In genomic region chr9:129572517-129572916, GRCh38 we compare ENCODE assay signal across 25 cellular contexts. TPM values are rescaled to one million over a fixed set of nuclear protein-coding genes. Genes with fewer than 3 reads are reported as not detected.
"Had no signal": no experiment of that assay in that cellular context is flagged by ENCODE, and none has a peak within 500 bp of the region (broad histone marks: within the 10 kb centered on the region; RNA-seq: fewer than 3 reads in every experiment).

No MANE protein-coding gene starts in this region.

- H3K9me3 ChIP-seq: testis, upper lobe of left lung had no signal

- H3K27ac Mint-ChIP-seq: activated CD4-positive, alpha-beta T cell treated with anti-CD3 and anti-CD28 coated beads, Interleukin-2, amount 10 ng/mL, durations not matched to agents 24 days and 14 days; activated CD8-positive, alpha-beta T cell treated with anti-CD3 and anti-CD28 coated beads for 36 hours; activated naive CD4-positive, alpha-beta T cell treated with anti-CD3 and anti-CD28 coated beads, Interleukin-2, amount 50 U/mL, for 24 hours; activated T-helper 1 cell treated with anti-CD3 and anti-CD28 coated beads, Interleukin-12 subunit alpha, Interleukin-12 subunit beta, Interleukin-2, Interleukin-4 antibody, amounts not matched to agents 30 ng/mL and 10 ng/mL and 1 ng/mL, durations not matched to agents 14 hours and 24 hours and 36 hours; dendritic cell treated with granulocyte-macrophage colony-stimulating factor and Interleukin-4, amounts not matched to agents 40 ng/mL and 50 ng/mL, for 4 days; natural killer cell treated with Interleukin-12 subunit alpha and Interleukin-12 subunit beta and Interleukin-15 and Interleukin-18, amount 100 ng/mL, for 72 hours; stimulated activated naive B cell treated with anti-CD40 and anti-IgM and Interleukin-4, amounts not matched to agents 10 μg/mL and 1 μg/mL and 100 μg/mL, for 72 hours had no signal

- H3K9me3 Mint-ChIP-seq: activated naive CD4-positive, alpha-beta T cell treated with anti-CD3 and anti-CD28 coated beads, Interleukin-2, amount 50 U/mL, for 24 hours; natural killer cell treated with Interleukin-12 subunit alpha and Interleukin-12 subunit beta and Interleukin-15 and Interleukin-18, amount 100 ng/mL, for 72 hours had no signal

- H3K4me3 Mint-ChIP-seq: activated CD4-positive, alpha-beta T cell treated with anti-CD3 and anti-CD28 coated beads, Interleukin-2, amount 10 ng/mL, durations not matched to agents 24 days and 14 days; activated CD8-positive, alpha-beta T cell treated with anti-CD3 and anti-CD28 coated beads for 36 hours; activated naive CD4-positive, alpha-beta T cell treated with anti-CD3 and anti-CD28 coated beads, Interleukin-2, amount 50 U/mL, for 24 hours; activated T-helper 1 cell treated with anti-CD3 and anti-CD28 coated beads, Interleukin-12 subunit alpha, Interleukin-12 subunit beta, Interleukin-2, Interleukin-4 antibody, amounts not matched to agents 30 ng/mL and 10 ng/mL and 1 ng/mL, durations not matched to agents 14 hours and 24 hours and 36 hours; dendritic cell treated with granulocyte-macrophage colony-stimulating factor and Interleukin-4, amounts not matched to agents 40 ng/mL and 50 ng/mL, for 4 days; natural killer cell treated with Interleukin-12 subunit alpha and Interleukin-12 subunit beta and Interleukin-15 and Interleukin-18, amount 100 ng/mL, for 72 hours; stimulated activated naive B cell treated with anti-CD40 and anti-IgM and Interleukin-4, amounts not matched to agents 10 μg/mL and 1 μg/mL and 100 μg/mL, for 72 hours had no signal

- DNase-seq: activated CD4-positive, alpha-beta T cell treated with anti-CD3 and anti-CD28 coated beads, Interleukin-2, amount 10 ng/mL, durations not matched to agents 24 days and 14 days; activated CD8-positive, alpha-beta T cell treated with anti-CD3 and anti-CD28 coated beads for 36 hours; activated gamma-delta T cell treated with Interleukin-2 at 50 U/mL for 16 hours; aorta; effector CD4-positive, alpha-beta T cell; erythroblast; foreskin keratinocyte; kidney; left ventricle myocardium inferior; nucleus accumbens; small intestine; stimulated activated CD4-positive, alpha-beta T cell treated with anti-CD3 and anti-CD28 coated beads, Interleukin-2, amount 100 ng/mL, for 24 hours; stimulated activated naive B cell treated with anti-CD40 and anti-IgM and Interleukin-4, amounts not matched to agents 10 μg/mL and 1 μg/mL and 100 μg/mL, for 72 hours; testis had no signal

- H3K27me3 Mint-ChIP-seq: brain had no signal

- H3K4me3 ChIP-seq: left ventricle myocardium inferior, testis, upper lobe of left lung had no signal

- H3K27me3 ChIP-seq: foreskin keratinocyte, testis had no signal

- H3K36me3 Mint-ChIP-seq: brain; natural killer cell treated with Interleukin-12 subunit alpha and Interleukin-12 subunit beta and Interleukin-15 and Interleukin-18, amount 100 ng/mL, for 72 hours had no signal

- H3K27ac ChIP-seq: foreskin keratinocyte, left ventricle myocardium inferior, upper lobe of left lung had no signal

- ATAC-seq: activated CD4-positive, CD25-positive, alpha-beta regulatory T cell treated with anti-CD3 and anti-CD28 coated beads, Interleukin-2, amount 50 U/mL, for 24 hours; activated CD8-positive, alpha-beta T cell treated with anti-CD3 and anti-CD28 coated beads for 36 hours; foreskin keratinocyte; natural killer cell treated with Interleukin-12 subunit alpha and Interleukin-12 subunit beta and Interleukin-15 and Interleukin-18, amount 100 ng/mL, for 72 hours; sciatic nerve; stimulated activated naive B cell treated with anti-CD40 and anti-IgM and Interleukin-4, amounts not matched to agents 10 μg/mL and 1 μg/mL and 100 μg/mL, for 72 hours had no signal

- H3K36me3 ChIP-seq: left ventricle myocardium inferior, upper lobe of left lung had no signal

RNA-seq across cellular contexts. Expression of gene C9orf50, which starts 48.4 kb away (rescaled TPM):
- total RNA-seq: activated CD4-positive, alpha-beta T cell treated with anti-CD3 and anti-CD28 coated beads, Interleukin-2, amount 10 ng/mL, durations not matched to agents 24 days and 14 days; activated CD8-positive, alpha-beta T cell treated with anti-CD3 and anti-CD28 coated beads for 36 hours; activated T-helper 1 cell treated with anti-CD3 and anti-CD28 coated beads, Interleukin-12 subunit alpha, Interleukin-12 subunit beta, Interleukin-2, Interleukin-4 antibody, amounts not matched to agents 30 ng/mL and 10 ng/mL and 1 ng/mL, durations not matched to agents 14 hours and 24 hours and 36 hours; foreskin keratinocyte; glomerular endothelial cell; left ventricle myocardium inferior; lung microvascular endothelial cell; natural killer cell treated with Interleukin-12 subunit alpha and Interleukin-12 subunit beta and Interleukin-15 and Interleukin-18, amount 100 ng/mL, for 72 hours; T-helper 2 cell treated with Interferon-gamma antibody and Interleukin-4, amounts not matched to agents 100 ng/mL and 5 ng/mL, for 36 hours; upper lobe of left lung had no signal
- polyA plus RNA-seq: foreskin keratinocyte had no signal
